Comparison of ENCODE assay signal across 34 cellular contexts in the genomic region with DNA sequence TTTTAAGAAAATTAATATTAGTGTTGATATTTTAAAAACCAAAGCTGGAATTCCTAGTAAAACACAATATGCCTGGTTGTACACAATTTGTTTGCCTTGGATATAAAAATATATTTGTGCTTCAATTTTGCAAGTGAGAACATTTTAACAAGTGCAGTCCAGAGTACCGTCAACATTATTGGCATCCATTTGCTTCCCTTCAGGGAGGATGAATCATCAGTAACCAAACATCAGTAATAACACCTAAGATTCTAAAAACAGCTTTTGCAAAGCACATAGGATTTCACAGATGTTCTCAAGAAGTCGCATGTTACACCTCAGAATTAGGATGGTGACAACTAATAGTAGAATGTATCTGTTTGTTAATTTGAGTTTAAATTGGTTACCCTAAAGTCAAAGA.
DNase-seq lines count a peak whose midpoint lies in the region; TF ChIP-seq lines count a peak whose summit lies in the region.
"Had no signal": no experiment of that assay in that cellular context is flagged by ENCODE, and none has a peak within 500 bp of the region (broad histone marks: within the 10 kb centered on the region; RNA-seq: fewer than 3 reads in every experiment).

No MANE protein-coding gene starts in this region.

- H3K27me3 ChIP-seq in WERI-Rb-1 (ENCODE audit: insufficient read depth, low read depth, severe bottlenecking) (no peaks in the 10 kb centered on the region), MG63 (no peaks in the 10 kb centered on the region)
- H3K27me3 ChIP-seq: BE2C, cardiac muscle cell, colonic mucosa, heart left ventricle, spleen, uterus had no signal

- H3K9me3 ChIP-seq in WERI-Rb-1 (ENCODE audit: severe bottlenecking), result no peaks in the 10 kb centered on the region
- no peaks in the 10 kb centered on the region for H3K9me3 ChIP-seq in MG63
- H3K9me3 ChIP-seq: BE2C, colonic mucosa, thoracic aorta, uterus had no signal

- no peaks in the 10 kb centered on the region for H3K36me3 ChIP-seq in WERI-Rb-1
- H3K36me3 ChIP-seq in MG63, result no peaks in the 10 kb centered on the region
- H3K36me3 ChIP-seq: BE2C, cardiac muscle cell, colonic mucosa, heart left ventricle, spleen, thoracic aorta, uterus had no signal

- no peak overlapping the region for H3K27ac ChIP-seq in WERI-Rb-1
- H3K27ac ChIP-seq: cardiac muscle cell, colonic mucosa, heart left ventricle, parathyroid adenoma, spleen, thoracic aorta, uterus had no signal

- H3K4me3 ChIP-seq in AG09309 (ENCODE audit: control insufficient read depth, low read depth, low read length) (no peak overlapping the region), WERI-Rb-1 (ENCODE audit: low read depth, low read length) (no peak overlapping the region), MG63 (no peak overlapping the region)
- H3K4me3 ChIP-seq: cardiac muscle cell, colonic mucosa, GM12878, heart left ventricle, spleen, thoracic aorta, uterus had no signal

- TF ChIP-seq CTCF in AG09309 (IDR thresholded peaks at IDR 0.05; ENCODE audit: control insufficient read depth, insufficient read depth, low read depth, low read length, missing control alignments) (no peak), WERI-Rb-1 (IDR thresholded peaks at IDR 0.05; ENCODE audit: low read depth, low read length) (no peak)

- DNase-seq in AG09309 (ENCODE audit: low read depth) (peak; percentile 3), M059J (ENCODE audit: low read depth) (peak; percentile 7), astrocyte of the hippocampus (ENCODE audit: low read depth, low spot score) (peak; percentile 12), iris pigment epithelial cell (ENCODE audit: low read depth) (peak; percentile 12), GDM1 (lab: John Stamatoyannopoulos, UW) (no peak), WERI-Rb-1 (no peak), MG63 (no peak), NCI-H510A treated with DMSO at 0.1 percent for 48 hours (lab: John Stamatoyannopoulos, UW) (no peak)
- DNase-seq: activated CD4-positive, alpha-beta memory T cell treated with anti-CD3 and anti-CD28 coated beads for 36 hours; activated CD4-positive, alpha-beta T cell treated with anti-CD3 and anti-CD28 coated beads for 1 hour; activated CD8-positive, alpha-beta memory T cell treated with anti-CD3 and anti-CD28 coated beads, Interleukin-2, amount 50 U/mL, for 4 hours; activated naive CD4-positive, alpha-beta T cell treated with anti-CD3 and anti-CD28 coated beads, Interleukin-2, amount 50 U/mL, for 16 hours; amygdala; BE2C; CD8-positive, alpha-beta T cell; colonic mucosa; effector CD4-positive, alpha-beta T cell; foreskin melanocyte; H9; heart left ventricle; left ventricle myocardium superior; NCI-H1048; NCI-H187; NCI-H510A; OCI-M1; right cardiac atrium; Right ventricle myocardium superior; spleen; stimulated activated CD4-positive, alpha-beta T cell treated with anti-CD3 and anti-CD28 coated beads, Interleukin-2, amount 100 ng/mL, for 24 hours; uterus had no signal

Comparison
In these comparisons a context has a peak if more than half of its experiments do, and no peak if none do; other contexts are left out.
1. DNase-seq: peak in AG09309 (single experiment), M059J (single experiment), astrocyte of the hippocampus (single experiment) and iris pigment epithelial cell (single experiment); none in GDM1 (single experiment), WERI-Rb-1 (single experiment), MG63 (single experiment) and NCI-H510A treated with DMSO at 0.1 percent for 48 hours (single experiment).